In the genomic region with DNA sequence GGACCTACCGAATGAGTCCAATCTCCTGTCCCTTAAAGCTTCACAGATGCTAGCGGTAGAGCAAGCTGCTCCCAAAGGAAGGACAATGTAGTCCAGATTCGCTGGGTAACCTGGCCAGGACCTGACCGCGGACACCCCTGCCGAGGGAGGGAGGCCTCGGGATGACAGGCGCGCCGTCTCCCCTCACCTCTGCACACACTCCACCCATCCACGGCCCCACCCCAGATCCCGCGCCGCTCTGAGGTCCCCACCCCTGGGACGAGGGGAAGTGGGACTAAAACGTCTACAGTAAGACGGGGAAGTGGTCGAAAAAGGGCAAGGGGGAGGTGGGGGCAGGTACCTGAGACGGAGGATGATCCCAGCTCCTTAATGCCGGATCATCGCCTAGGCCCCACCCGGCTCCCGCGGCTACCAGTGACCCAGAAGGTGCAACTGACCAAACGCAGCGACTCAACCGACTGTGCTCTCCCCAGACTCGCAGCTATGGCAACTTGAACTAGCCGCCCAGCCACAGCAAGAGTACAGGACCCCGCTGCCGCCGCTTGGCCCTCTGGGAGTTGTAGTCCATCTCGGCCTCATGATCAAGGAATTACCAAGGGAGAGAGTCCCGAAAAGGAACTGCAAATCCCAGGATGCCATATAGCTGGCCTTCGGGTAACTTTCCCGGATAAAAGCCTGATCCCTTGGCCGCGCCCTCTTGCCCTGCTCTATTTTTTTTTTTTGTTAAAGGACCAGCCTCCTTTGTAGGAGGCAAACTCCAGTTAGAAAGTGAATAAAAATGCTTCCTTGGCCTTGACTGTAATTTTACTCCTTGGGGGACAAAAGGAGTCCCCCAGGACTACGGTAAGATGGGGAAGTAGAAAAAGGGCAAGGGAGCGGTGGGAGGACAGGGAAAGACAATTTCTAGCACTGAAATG, we compare ENCODE assay signal across 8 cellular contexts. TPM values are rescaled to one million over a fixed set of nuclear protein-coding genes. Genes with fewer than 3 reads are reported as not detected.
DNase-seq lines count a peak whose midpoint lies in the region; ATAC-seq and TF ChIP-seq lines count a peak whose summit lies in the region.

TSS of gene CEP128 (minus strand) at position 498 of the 917 bp plus-strand sequence.

- peaks cover 28% of the 10 kb centered on the region for H3K4me1 Mint-ChIP-seq in activated naive CD8-positive, alpha-beta T cell treated with anti-CD3 and anti-CD28 coated beads for 36 hours
- peaks cover 17% of the 10 kb centered on the region for H3K4me1 Mint-ChIP-seq in osteocyte (ENCODE audit: unreplicated experiment)

- 1% methylated on average over 40 of the region's 40 CpGs for WGBS in thymus

- no peaks in the 10 kb centered on the region for H4K20me1 ChIP-seq in SU-DHL-6 (ENCODE audit: low read depth, low read length)

- no peaks in the 10 kb centered on the region for H3K27me3 Mint-ChIP-seq in activated naive CD8-positive, alpha-beta T cell treated with anti-CD3 and anti-CD28 coated beads for 36 hours
- H3K27me3 Mint-ChIP-seq in osteocyte (ENCODE audit: unreplicated experiment) = peaks cover 4% of the 10 kb centered on the region

- peak within 1 kb of the TSS; percentile 61 for H3K4me3 ChIP-seq in GM12864 (ENCODE audit: low read depth, low read length)
- H3K4me3 ChIP-seq in SU-DHL-6 (ENCODE audit: insufficient read depth, low read length, poor library complexity, severe bottlenecking) = peak within 1 kb of the TSS; percentile 82
- H3K4me3 ChIP-seq in thymus (ENCODE audit: low read length) = peak within 1 kb of the TSS; percentile 76

- peak within 1 kb of the TSS; percentile 91 for H2AFZ ChIP-seq in SU-DHL-6 (ENCODE audit: low read depth, low read length, severe bottlenecking)

- H3K27ac Mint-ChIP-seq in activated naive CD8-positive, alpha-beta T cell treated with anti-CD3 and anti-CD28 coated beads for 36 hours = peak within 1 kb of the TSS; percentile 98
- H3K27ac Mint-ChIP-seq in osteocyte (ENCODE audit: unreplicated experiment) = peak within 1 kb of the TSS; percentile 91

- no peaks in the 10 kb centered on the region for H3K27me3 ChIP-seq in SU-DHL-6 (ENCODE audit: low read length)
- no peaks in the 10 kb centered on the region for H3K27me3 ChIP-seq in thymus (ENCODE audit: control insufficient read depth, insufficient read depth)

- H3K79me2 ChIP-seq in SU-DHL-6 (ENCODE audit: insufficient read depth, low read length) = peaks cover 12% of the 10 kb centered on the region; the same call in 1 of the 2 replicates

- peaks cover 4% of the 10 kb centered on the region for H3K9me3 Mint-ChIP-seq in activated naive CD8-positive, alpha-beta T cell treated with anti-CD3 and anti-CD28 coated beads for 36 hours
- no peaks in the 10 kb centered on the region for H3K9me3 Mint-ChIP-seq in osteocyte (ENCODE audit: unreplicated experiment)

- H3K4me3 Mint-ChIP-seq in activated naive CD8-positive, alpha-beta T cell treated with anti-CD3 and anti-CD28 coated beads for 36 hours = peak within 1 kb of the TSS; percentile 90
- H3K4me3 Mint-ChIP-seq in osteocyte (ENCODE audit: unreplicated experiment) = peak within 1 kb of the TSS; percentile 86

- H3F3A ChIP-seq in SU-DHL-6 (ENCODE audit: insufficient read depth) = no peaks in the 10 kb centered on the region

- intact Hi-C loops in head of caudate nucleus (cut with DNase I) = no loop called here

- peak; percentile 95 for DNase-seq in GM12864 (ENCODE audit: low read depth)
- DNase-seq in NCI-H1105 (lab: John Stamatoyannopoulos, UW) = peak; percentile 99
- DNase-seq in activated naive CD8-positive, alpha-beta T cell treated with anti-CD3 and anti-CD28 coated beads for 36 hours = peak; percentile 86
- peak; percentile 94 to 99 (median 97) for DNase-seq in head of caudate nucleus
- peak; percentile 97 for DNase-seq in osteocyte (ENCODE audit: extremely low spot score, unreplicated experiment)

- peak; percentile 99 for ATAC-seq in HG02642 (IDR thresholded peaks at IDR 0.05; ENCODE audit: poor library complexity, unreplicated experiment)

- no peak for TF ChIP-seq CTCF in GM12864 (IDR thresholded peaks at IDR 0.05; ENCODE audit: low read depth, low read length, missing control alignments)
- TF ChIP-seq CTCF in SU-DHL-6 (IDR thresholded peaks at IDR 0.05; ENCODE audit: insufficient read depth, low read length, poor library complexity, severe bottlenecking) = no peak
- no peak for TF ChIP-seq CTCF in osteocyte (IDR thresholded peaks at IDR 0.05)

- peak within 1 kb of the TSS; percentile 69 for H3K9ac ChIP-seq in SU-DHL-6 (ENCODE audit: low read length)

- H3K27ac ChIP-seq in SU-DHL-6 (ENCODE audit: low read depth, low read length) = 0 out of 2 replicates have a peak within 1 kb of the TSS, but pooled peaks have one; percentile 8
- H3K27ac ChIP-seq in thymus (ENCODE audit: low read depth) = peak within 1 kb of the TSS; percentile 53

- H3K4me2 ChIP-seq in SU-DHL-6 (ENCODE audit: low read depth, low read length, poor library complexity, severe bottlenecking) = peak within 1 kb of the TSS; percentile 64

- H3K36me3 Mint-ChIP-seq in activated naive CD8-positive, alpha-beta T cell treated with anti-CD3 and anti-CD28 coated beads for 36 hours = no peaks in the 10 kb centered on the region
- H3K36me3 Mint-ChIP-seq in osteocyte (ENCODE audit: unreplicated experiment) = no peaks in the 10 kb centered on the region

- peaks cover 12% of the 10 kb centered on the region for H3K4me1 ChIP-seq in thymus (ENCODE audit: control insufficient read depth, insufficient read depth, low read length)

- H3K36me3 ChIP-seq in SU-DHL-6 (ENCODE audit: low read length) (no peaks in the 10 kb centered on the region), thymus (ENCODE audit: control insufficient read depth, insufficient read depth) (peaks cover 6% of the 10 kb centered on the region)

- H3K9me2 ChIP-seq in SU-DHL-6 (replicated peaks; ENCODE audit: insufficient read depth, low read length) = no peaks in the 10 kb centered on the region

- H3K9me3 ChIP-seq in SU-DHL-6 (ENCODE audit: insufficient read depth, low read length) (no peaks in the 10 kb centered on the region), thymus (ENCODE audit: control insufficient read depth) (no peaks in the 10 kb centered on the region)

RNA-seq across cellular contexts. Expression of gene CEP128, which starts in this region (rescaled TPM):
- 10 to 100 TPM; 21.5 to 22.6 TPM for total RNA-seq in activated naive CD8-positive, alpha-beta T cell treated with anti-CD3 and anti-CD28 coated beads for 36 hours
- 9.4 and 9.7 TPM in 2 replicates for total RNA-seq in osteocyte
- 7.6 TPM for polyA plus RNA-seq in thymus

Comparison
In these comparisons a context has a peak if more than half of its experiments do, and no peak if none do; other contexts are left out.
1. Peak in every context shown above with its lines: DNase-seq, ATAC-seq, H3K4me3 ChIP-seq and H3K27ac ChIP-seq.